In the genomic region with DNA sequence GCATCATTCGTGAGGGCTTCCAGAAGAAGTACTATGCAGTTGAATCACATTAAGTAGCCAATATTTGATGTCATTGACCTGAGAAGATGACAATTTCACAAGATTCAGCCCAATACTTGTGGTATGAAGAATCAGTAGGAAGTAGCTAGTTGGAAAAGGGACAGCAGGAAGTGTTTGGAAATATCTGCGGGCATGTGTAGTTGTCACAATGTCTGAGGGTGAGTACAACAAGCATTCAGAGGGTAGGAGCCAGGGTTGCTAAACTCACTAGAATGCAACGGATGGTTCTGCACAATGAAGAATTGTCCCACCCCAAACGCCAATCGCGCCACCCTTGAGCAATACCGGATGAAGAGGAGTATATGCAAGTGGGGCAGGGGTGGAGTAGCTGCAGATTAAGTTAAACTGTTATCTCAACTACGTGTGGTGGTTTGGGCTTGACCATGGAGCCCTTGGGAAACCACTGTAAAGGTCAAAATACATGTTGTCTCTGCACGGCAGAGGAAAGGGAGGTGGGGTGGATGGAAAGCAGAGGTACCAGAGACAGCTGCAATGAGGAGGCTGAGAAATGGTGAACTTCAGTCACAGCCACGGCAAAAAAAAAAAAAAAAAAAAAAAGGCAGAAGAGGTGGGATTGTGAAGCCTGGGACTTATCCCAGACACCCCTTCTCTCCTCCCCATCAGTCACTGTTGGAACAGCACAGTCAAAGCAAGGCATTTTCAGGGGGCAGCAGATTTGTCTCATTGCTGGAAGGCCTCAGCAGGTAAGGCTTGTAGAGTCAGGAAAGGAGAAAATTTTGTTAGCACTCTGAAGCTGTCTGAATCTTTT, we compare ENCODE assay signal across 9 cellular contexts. TPM values are rescaled to one million over a fixed set of nuclear protein-coding genes. Genes with fewer than 3 reads are reported as not detected.
DNase-seq lines count a peak whose midpoint lies in the region; ATAC-seq and TF ChIP-seq lines count a peak whose summit lies in the region.
"Had no signal": no experiment of that assay in that cellular context is flagged by ENCODE, and none has a peak within 500 bp of the region (broad histone marks: within the 10 kb centered on the region; RNA-seq: fewer than 3 reads in every experiment).

No MANE protein-coding gene starts in this region.

- H2AK5ac ChIP-seq in IMR-90 (ENCODE audit: low read depth, low read length), result peak overlapping the region; percentile 91

- H3K36me3 ChIP-seq in ACC112 (ENCODE audit: insufficient read depth, low read length), result peaks cover 32% of the 10 kb centered on the region
- no peaks in the 10 kb centered on the region for H3K36me3 ChIP-seq in IMR-90 (ENCODE audit: control insufficient read depth, insufficient read depth, low read length)
- H3K36me3 ChIP-seq in adrenal gland (replicated peaks in 1 of 2), result no peaks in the 10 kb centered on the region
- H3K36me3 ChIP-seq in lower lobe of right lung, result no peaks in the 10 kb centered on the region
- no peaks in the 10 kb centered on the region for H3K36me3 ChIP-seq in Karpas-422 (ENCODE audit: insufficient read depth, low read length)

- intact Hi-C loops in IMR-90 (cut with micrococcal nuclease), result loop anchor here (2.0 to 5.0 kb wide), 3 partner anchors 44 to 66 kb away; a partner anchor contains a TSS
- intact Hi-C loops in adrenal gland (cut with DNase I), result no loop called here
- intact Hi-C loops in lower lobe of right lung (cut with DNase I), result no loop called here

- WGBS in IMR-90 (ENCODE audit: extremely low coverage in 2 of 2, insufficient read length in 1 of 2), 2 experiments, result 54% methylated on average over 2 of the region's 10 CpGs; no CpG with 5 or more reads in 1 of the 2 experiments
- 61 to 76% (median 72%) methylated on average over 10 of the region's 10 CpGs for WGBS in adrenal gland, 4 donors

- H3K56ac ChIP-seq in IMR-90 (ENCODE audit: extremely low read depth, insufficient read depth, low read length), result peak overlapping the region; percentile 51; the same call in 1 of the 2 replicates

- no peak for TF ChIP-seq CTCF in IMR-90 (conservative IDR thresholded peaks at IDR 0.05; ENCODE audit: low read depth, low read length)
- no peak for TF ChIP-seq CTCF in adrenal gland (IDR thresholded peaks at IDR 0.05)
- no peak for TF ChIP-seq CTCF in lower lobe of right lung (IDR thresholded peaks at IDR 0.05)

- peaks cover 14% of the 10 kb centered on the region for H3K9me1 ChIP-seq in IMR-90 (ENCODE audit: insufficient read depth, low read length)

- ATAC-seq in IMR-90 (ENCODE audit: low read depth) (peak; percentile 55), lower lobe of right lung (peak; percentile 79 to 88), HG03520 (IDR thresholded peaks at IDR 0.05; ENCODE audit: unreplicated experiment) (no peak), HG03378 (IDR thresholded peaks at IDR 0.05; ENCODE audit: unreplicated experiment) (no peak)

- peak overlapping the region; percentile 62 for H2BK5ac ChIP-seq in IMR-90 (ENCODE audit: low read depth, low read length, poor library complexity, severe bottlenecking)

- CTCF ChIA-PET in IMR-90 (lab: Yijun Ruan, JAX), result interaction anchor here (0.6 to 1.0 kb wide), 2 partner anchors 44 to 161 kb away, joined by 4 to 9 read pairs; no protein-coding TSS in a partner anchor

- H3K79me2 ChIP-seq in ACC112 (ENCODE audit: control insufficient read depth, insufficient read depth, low read length, unreplicated experiment) (peaks cover 40% of the 10 kb centered on the region), Karpas-422 (ENCODE audit: low read length) (no peaks in the 10 kb centered on the region)

- POLR2A ChIA-PET in IMR-90 (lab: Charles Lee; ENCODE audit: unreplicated experiment), result no interaction called here

- H3K27me3 ChIP-seq in ACC112 (ENCODE audit: insufficient read depth, low read length) (no peaks in the 10 kb centered on the region), IMR-90 (ENCODE audit: control insufficient read depth, insufficient read depth, low read length) (no peaks in the 10 kb centered on the region), adrenal gland (peaks cover 6% of the 10 kb centered on the region), lower lobe of right lung (ENCODE audit: low read depth) (no peaks in the 10 kb centered on the region), Karpas-422 (ENCODE audit: low read length) (no peaks in the 10 kb centered on the region)

- peak overlapping the region; percentile 32 to 85 for H4K8ac ChIP-seq in IMR-90 (ENCODE audit: low read depth in 2 of 2, low read length in 2 of 2)

- H4K91ac ChIP-seq in IMR-90 (ENCODE audit: insufficient read depth, low read depth, low read length), result peak overlapping the region; percentile 87

- peak overlapping the region; percentile 50 for H3K14ac ChIP-seq in IMR-90 (replicated peaks; ENCODE audit: low read depth, low read length)

- H3K4me1 ChIP-seq in ACC112 (ENCODE audit: control insufficient read depth, insufficient read depth, low read length, unreplicated experiment) (peaks cover 46% of the 10 kb centered on the region), IMR-90 (ENCODE audit: control insufficient read depth, insufficient read depth, low read length) (peaks cover 3% of the 10 kb centered on the region; the same call in 1 of the 2 replicates), adrenal gland (replicated peaks in 1 of 2) (no peaks in the 10 kb centered on the region), lower lobe of right lung (peaks cover 11% of the 10 kb centered on the region), Karpas-422 (ENCODE audit: low read length) (no peaks in the 10 kb centered on the region)

- DNase-seq in IMR-90 (no peak), adrenal gland (peak in 6 of 7 donors; percentile 16 to 68 (median 47)), lower lobe of right lung (peak; percentile 79), Karpas-422 (no peak)
- DNase-seq in stimulated activated CD4-positive, alpha-beta T cell treated with anti-CD3 and anti-CD28 coated beads, Interleukin-2, amount 100 ng/mL, for 48 hours, result no peak

- no peak overlapping the region; the same call in 1 of the 2 replicates for H3K9ac ChIP-seq in IMR-90 (ENCODE audit: low read depth, low read length)
- H3K9ac ChIP-seq in Karpas-422 (ENCODE audit: low read length), result no peak overlapping the region

- H3K4me3 ChIP-seq in ACC112 (ENCODE audit: low read depth, low read length) (peak overlapping the region; percentile 46; the same call in 1 of the 2 replicates), IMR-90 (ENCODE audit: insufficient read depth, low read depth, low read length) (no peak overlapping the region), adrenal gland (no peak overlapping the region), lower lobe of right lung (no peak overlapping the region), Karpas-422 (ENCODE audit: low read length) (no peak overlapping the region)

- H2BK15ac ChIP-seq in IMR-90 (ENCODE audit: low read depth, low read length), result peak overlapping the region; percentile 87

- H2BK120ac ChIP-seq in IMR-90 (ENCODE audit: low read depth, low read length), result peak overlapping the region; percentile 88

- H2BK20ac ChIP-seq in IMR-90 (ENCODE audit: low read depth, low read length), result peak overlapping the region; percentile 69

- peak overlapping the region; percentile 100 for H3K27ac ChIP-seq in ACC112 (ENCODE audit: low read depth, low read length)
- H3K27ac ChIP-seq in IMR-90 (ENCODE audit: insufficient read depth, low read length), result peak overlapping the region; percentile 48; the same call in 1 of the 2 replicates
- peak overlapping the region in 1 of 5 donors; percentile 62 for H3K27ac ChIP-seq in adrenal gland
- no peak overlapping the region for H3K27ac ChIP-seq in lower lobe of right lung
- no peak overlapping the region for H3K27ac ChIP-seq in Karpas-422 (ENCODE audit: low read length)

- in situ Hi-C loops in IMR-90 (cut with MboI; ENCODE audit: low sequenced_read_pairs), result no loop called here

- peak overlapping the region; percentile 42; the same call in 1 of the 2 replicates for H3K18ac ChIP-seq in IMR-90 (ENCODE audit: low read depth, low read length)

- 0 out of 2 replicates have a peak, but pooled peaks cover 4% of the 10 kb centered on the region for H4K20me1 ChIP-seq in IMR-90 (ENCODE audit: insufficient read depth, low read length)
- no peaks in the 10 kb centered on the region for H4K20me1 ChIP-seq in Karpas-422 (ENCODE audit: insufficient read depth, low read depth, low read length)

- H2AFZ ChIP-seq in ACC112 (ENCODE audit: low read length, unreplicated experiment) (no peak overlapping the region), IMR-90 (replicated peaks; ENCODE audit: low read length, poor library complexity) (peak overlapping the region; percentile 28), Karpas-422 (ENCODE audit: low read length) (no peak overlapping the region)

- TF ChIP-seq RAD21 in IMR-90 (IDR thresholded peaks at IDR 0.05; ENCODE audit: low read length), result no peak

- no TSS peak for BruUV-seq in IMR-90 (replicated peaks; lab: Mats Ljungman, UMichigan)

- H4K5ac ChIP-seq in IMR-90 (ENCODE audit: low read depth, low read length), result peak overlapping the region; percentile 18; the same call in 1 of the 2 replicates

- peak overlapping the region; percentile 12 for H2AK9ac ChIP-seq in IMR-90 (replicated peaks; ENCODE audit: low read depth, low read length, poor library complexity)

- no peaks in the 10 kb centered on the region for H3K9me2 ChIP-seq in Karpas-422 (replicated peaks; ENCODE audit: insufficient read depth, low read length)

- no peaks in the 10 kb centered on the region for H3K79me1 ChIP-seq in IMR-90 (ENCODE audit: low read depth in 1 of 2, low read length in 2 of 2)

- TF ChIP-seq POLR2A in IMR-90 (IDR thresholded peaks at IDR 0.05; ENCODE audit: low read depth, low read length), result no peak
- no peak for TF ChIP-seq POLR2A in adrenal gland (IDR thresholded peaks at IDR 0.05)

- dilution Hi-C loops in IMR-90 (cut with HindIII; ENCODE audit: low sequenced_read_pairs, unreplicated experiment), result no loop called here

- peak overlapping the region; percentile 81 for H3K4ac ChIP-seq in IMR-90 (ENCODE audit: low read depth, low read length)

- H3K23ac ChIP-seq in IMR-90 (ENCODE audit: low read depth, low read length), result peak overlapping the region; percentile 76

- H3K9me3 ChIP-seq in IMR-90 (ENCODE audit: control insufficient read depth, insufficient read depth, low read length) (no peaks in the 10 kb centered on the region), adrenal gland (replicated peaks in 1 of 3) (no peaks in the 10 kb centered on the region), lower lobe of right lung (no peaks in the 10 kb centered on the region), Karpas-422 (ENCODE audit: low read length) (no peaks in the 10 kb centered on the region)

- H3K4me2 ChIP-seq in IMR-90 (ENCODE audit: low read depth, low read length) (peak overlapping the region; percentile 11), Karpas-422 (ENCODE audit: low read depth, low read length, poor library complexity, severe bottlenecking) (no peak overlapping the region)

RNA-seq across cellular contexts. Expression of a gene that starts 5.1 kb away (rescaled TPM):
- total RNA-seq in IMR-90 (2012; rRNA removed) (not detected in 2 replicates), adrenal gland (under 1 TPM in 1 of 8 donors, not detected in 7; 0.39 TPM), lower lobe of right lung (1.6 TPM)
- polyA plus RNA-seq in IMR-90 (2012; rRNA removed) (not detected in 2 replicates), adrenal gland (under 1 TPM; 0.40 to 0.80 (median 0.51) TPM)
- polyA plus RNA-seq in IMR-90 (2012; cell fraction: cytosol; rRNA removed), result not detected in 2 replicates
- polyA plus RNA-seq in IMR-90 (2012; cell fraction: nucleus; rRNA removed; ENCODE audit: low replicate concordance), result not detected in 2 replicates
- not detected in 2 replicates for total RNA-seq in Karpas-422 (2014; rRNA removed; shearing (Covaris generic); ENCODE audit: low replicate concordance)

RNA-seq across cellular contexts. Expression of a gene that starts 52.6 kb away (rescaled TPM):
- total RNA-seq in IMR-90 (2012; rRNA removed), result 1.4 TPM in 2 replicates
- polyA plus RNA-seq in IMR-90 (2012; rRNA removed), result 0.86 and 0.93 TPM in 2 replicates
- polyA plus RNA-seq in IMR-90 (2012; cell fraction: cytosol; rRNA removed), result 0.15 and 0.22 TPM in 2 replicates
- 0.15 and 0.83 TPM in 2 replicates for polyA plus RNA-seq in IMR-90 (2012; cell fraction: nucleus; rRNA removed; ENCODE audit: low replicate concordance)
- total RNA-seq in adrenal gland, result under 1 TPM in 1 of 8 donors, not detected in 7; 0.26 TPM
- polyA plus RNA-seq in adrenal gland, result not detected
- 4.9 TPM for total RNA-seq in lower lobe of right lung
- total RNA-seq in Karpas-422 (2014; rRNA removed; shearing (Covaris generic); ENCODE audit: low replicate concordance), result not detected in 2 replicates
- total RNA-seq: mononuclear cell had no signal

Comparison
In these comparisons a context has a peak if more than half of its experiments do, and no peak if none do; other contexts are left out.
1. H3K27ac ChIP-seq: peak in ACC112 (single experiment) and IMR-90 (single experiment); none in lower lobe of right lung (single experiment) and Karpas-422 (single experiment).
2. ATAC-seq: peak in IMR-90 (single experiment) and lower lobe of right lung (2 of 2); none in HG03520 (single experiment) and HG03378 (single experiment).
3. DNase-seq: peak in adrenal gland (6 of 7) and lower lobe of right lung (single experiment); none in IMR-90 (single experiment), Karpas-422 (single experiment) and stimulated activated CD4-positive, alpha-beta T cell treated with anti-CD3 and anti-CD28 coated beads, Interleukin-2, amount 100 ng/mL, for 48 hours (0 of 2).